ENCODE assay signal across 21 cellular contexts in genomic region chr2:85914916-85915315, GRCh38. TPM values are rescaled to one million over a fixed set of nuclear protein-coding genes. Genes with fewer than 3 reads are reported as not detected.
DNase-seq lines count a peak whose midpoint lies in the region; ATAC-seq and TF ChIP-seq lines count a peak whose summit lies in the region.
"Had no signal": no experiment of that assay in that cellular context is flagged by ENCODE, and none has a peak within 500 bp of the region (broad histone marks: within the 10 kb centered on the region; RNA-seq: fewer than 3 reads in every experiment).

No MANE protein-coding gene starts in this region.

- H3K4me1 Mint-ChIP-seq in CD4-positive, alpha-beta memory T cell = no peaks in the 10 kb centered on the region
- H3K4me1 Mint-ChIP-seq: activated naive CD4-positive, alpha-beta T cell treated with anti-CD3 and anti-CD28 coated beads, Interleukin-2, amount 10 ng/mL, durations not matched to agents 7 days and 5 days had no signal

- CTCF ChIA-PET in CD4-positive, alpha-beta memory T cell (lab: Charles Lee; ENCODE audit: partially characterized antibody) = no interaction called here

- H3K4me3 Mint-ChIP-seq in CD4-positive, alpha-beta memory T cell = no peak overlapping the region
- H3K4me3 Mint-ChIP-seq: activated naive CD4-positive, alpha-beta T cell treated with anti-CD3 and anti-CD28 coated beads, Interleukin-2, amount 10 ng/mL, durations not matched to agents 7 days and 5 days; CD4-positive, CD25-positive, alpha-beta regulatory T cell; type B pancreatic cell had no signal

- no peak overlapping the region for H3K9ac ChIP-seq in liver (ENCODE audit: low read depth in 1 of 2, low read length in 2 of 2)
- H3K9ac ChIP-seq: KMS-11 had no signal

- H3K27ac Mint-ChIP-seq in CD4-positive, alpha-beta memory T cell = peak overlapping the region in 1 of 7 donors; percentile 29
- H3K27ac Mint-ChIP-seq: activated naive CD4-positive, alpha-beta T cell treated with anti-CD3 and anti-CD28 coated beads, Interleukin-2, amount 10 ng/mL, durations not matched to agents 7 days and 5 days; type B pancreatic cell had no signal

- intact Hi-C loops in CD4-positive, alpha-beta memory T cell (cut with micrococcal nuclease) = no loop called here

- H3K27me3 Mint-ChIP-seq in CD4-positive, alpha-beta memory T cell = no peaks in the 10 kb centered on the region
- H3K27me3 Mint-ChIP-seq: CD4-positive, CD25-positive, alpha-beta regulatory T cell; type B pancreatic cell had no signal

- no peaks in the 10 kb centered on the region for H3K27me3 ChIP-seq in liver (ENCODE audit: control insufficient read depth in 4 of 4, insufficient read depth in 4 of 4, low read length in 3 of 4)
- H3K27me3 ChIP-seq in CD4-positive, alpha-beta memory T cell (ENCODE audit: insufficient read depth, low read length) = no peaks in the 10 kb centered on the region
- H3K27me3 ChIP-seq in WERI-Rb-1 (ENCODE audit: insufficient read depth, low read depth, severe bottlenecking) = no peaks in the 10 kb centered on the region
- H3K27me3 ChIP-seq: neutrophil had no signal

- H3K9me3 ChIP-seq in liver (ENCODE audit: control insufficient read depth in 4 of 4, low read length in 3 of 4) (no peaks in the 10 kb centered on the region), WERI-Rb-1 (ENCODE audit: severe bottlenecking) (no peaks in the 10 kb centered on the region)
- no peaks in the 10 kb centered on the region for H3K9me3 ChIP-seq in CD4-positive, alpha-beta memory T cell (ENCODE audit: control insufficient read depth in 1 of 2, low read length in 2 of 2)
- H3K9me3 ChIP-seq: mucosa of descending colon, neutrophil had no signal

- H3K36me3 Mint-ChIP-seq in CD4-positive, alpha-beta memory T cell = no peaks in the 10 kb centered on the region
- H3K36me3 Mint-ChIP-seq: activated naive CD4-positive, alpha-beta T cell treated with anti-CD3 and anti-CD28 coated beads, Interleukin-2, amount 10 ng/mL, durations not matched to agents 7 days and 5 days; type B pancreatic cell had no signal

- H3K9me3 Mint-ChIP-seq in CD4-positive, alpha-beta memory T cell = no peaks in the 10 kb centered on the region
- H3K9me3 Mint-ChIP-seq: activated naive CD4-positive, alpha-beta T cell treated with anti-CD3 and anti-CD28 coated beads, Interleukin-2, amount 10 ng/mL, durations not matched to agents 7 days and 5 days; CD4-positive, CD25-positive, alpha-beta regulatory T cell; type B pancreatic cell had no signal

- POLR2A ChIA-PET in CD4-positive, alpha-beta memory T cell (lab: Charles Lee; ENCODE audit: partially characterized antibody) = no interaction called here

- DNase-seq in activated CD8-positive, alpha-beta memory T cell treated with anti-CD3 and anti-CD28 coated beads for 24 hours = peak; percentile 41
- DNase-seq in activated CD8-positive, alpha-beta memory T cell treated with anti-CD3 and anti-CD28 coated beads, Interleukin-2, amount 50 U/mL, for 4 hours = no peak
- DNase-seq in CD4-positive, alpha-beta memory T cell = no peak
- DNase-seq in HCEC 1CT (no peak), WERI-Rb-1 (no peak)
- DNase-seq: ACHN; activated CD4-positive, alpha-beta T cell treated with anti-CD3 and anti-CD28 coated beads, Interleukin-2, amount 50 U/mL, for 1 hour; activated naive CD4-positive, alpha-beta T cell treated with anti-CD3 and anti-CD28 coated beads, Interleukin-2, amount 10 ng/mL, durations not matched to agents 7 days and 5 days; activated T-cell treated with anti-CD3 and anti-CD28 coated beads for 4 hours; CD4-positive, CD25-positive, alpha-beta regulatory T cell; mucosa of descending colon; NCI-H1105 treated with DMSO at 0.1 percent for 48 hours; retina; stimulated activated naive CD4-positive, alpha-beta T cell had no signal

- TF ChIP-seq RAD21 in liver (IDR thresholded peaks at IDR 0.05) = no peak

- H3K4me1 ChIP-seq in liver (ENCODE audit: control insufficient read depth in 4 of 4, insufficient read depth in 4 of 4, low read length in 3 of 4) = peaks cover 3 to 20% (median 14%) of the 10 kb centered on the region in 4 donors
- no peaks in the 10 kb centered on the region for H3K4me1 ChIP-seq in CD4-positive, alpha-beta memory T cell (ENCODE audit: insufficient read depth, low read length)

- H3K36me3 ChIP-seq in liver (ENCODE audit: control insufficient read depth in 4 of 4, insufficient read depth in 3 of 4, low read depth in 1 of 4, low read length in 3 of 4) (no peaks in the 10 kb centered on the region), WERI-Rb-1 (no peaks in the 10 kb centered on the region)
- H3K36me3 ChIP-seq in CD4-positive, alpha-beta memory T cell (ENCODE audit: insufficient read depth, low read length) = no peaks in the 10 kb centered on the region
- H3K36me3 ChIP-seq: neutrophil had no signal

- 46% methylated on average over 2 of the region's 2 CpGs for WGBS in liver

- no peak overlapping the region for H3K4me3 ChIP-seq in liver (ENCODE audit: low read depth in 1 of 3, low read length in 3 of 3)
- H3K4me3 ChIP-seq in CD4-positive, alpha-beta memory T cell (ENCODE audit: low read length in 2 of 2) = no peak overlapping the region
- no peak overlapping the region for H3K4me3 ChIP-seq in WERI-Rb-1 (ENCODE audit: low read depth, low read length)
- H3K4me3 ChIP-seq: mucosa of descending colon had no signal

- no peak for TF ChIP-seq CTCF in liver (IDR thresholded peaks at IDR 0.05; ENCODE audit: low read depth, low read length, missing input control)
- TF ChIP-seq CTCF in WERI-Rb-1 (IDR thresholded peaks at IDR 0.05; ENCODE audit: low read depth, low read length) = no peak

- H3K27ac ChIP-seq in angular gyrus (ENCODE audit: low read depth, low read length) = peak overlapping the region; percentile 44
- peak overlapping the region; percentile 1 to 61 for H3K27ac ChIP-seq in liver (ENCODE audit: low read depth in 1 of 2, low read length in 2 of 2)
- no peak overlapping the region for H3K27ac ChIP-seq in CD4-positive, alpha-beta memory T cell (ENCODE audit: low read depth, low read length)
- no peak overlapping the region for H3K27ac ChIP-seq in WERI-Rb-1
- H3K27ac ChIP-seq: KMS-11, neutrophil had no signal

- no peak for ATAC-seq in GM21381 (IDR thresholded peaks at IDR 0.05; ENCODE audit: unreplicated experiment)
- ATAC-seq: mucosa of descending colon, Right ventricle myocardium inferior had no signal

TF ChIP-seq in liver, 16 proteins besides CTCF, POLR2A, EP300 and RAD21:
- TF ChIP-seq TAF1 (conservative IDR thresholded peaks at IDR 0.05) (no peak), HNF4G (IDR thresholded peaks at IDR 0.05) (no peak), NR2F2 (IDR thresholded peaks at IDR 0.05) (no peak), ZBTB33 (IDR thresholded peaks at IDR 0.05) (no peak), FOXA1 (IDR thresholded peaks at IDR 0.05) (no peak), JUND (IDR thresholded peaks at IDR 0.05) (no peak), ATF3 (IDR thresholded peaks at IDR 0.05) (no peak), SP1 (IDR thresholded peaks at IDR 0.05) (no peak), FOXA2 (IDR thresholded peaks at IDR 0.05) (no peak), REST (IDR thresholded peaks at IDR 0.05) (no peak), YY1 (IDR thresholded peaks at IDR 0.05) (no peak), RXRA (IDR thresholded peaks at IDR 0.05) (no peak)

RNA-seq across cellular contexts. Expression of gene ST3GAL5, which starts 26.1 kb away (rescaled TPM):
- 10 to 100 TPM in 1 of 2 donors, 1 to 10 TPM in 1; 4.5 to 17.0 TPM for total RNA-seq in liver
- polyA plus RNA-seq in liver = 10 to 100 TPM in 1 of 2 donors, 1 to 10 TPM in 1; 6.3 to 11.7 TPM
- 10 to 100 TPM; 37.1 to 41.7 TPM for total RNA-seq in CD4-positive, alpha-beta memory T cell
- polyA plus RNA-seq in CD4-positive, alpha-beta memory T cell = 10 to 100 TPM in 1 of 2 donors, 1 to 10 TPM in 1; 8.0 to 13.3 TPM

Comparison
In these comparisons a context has a peak if more than half of its experiments do, and no peak if none do; other contexts are left out.
1. H3K27ac ChIP-seq: peak in angular gyrus (single experiment) and liver (2 of 2); none in CD4-positive, alpha-beta memory T cell (single experiment) and WERI-Rb-1 (single experiment).